Comparison of ENCODE assay signal across 16 cellular contexts in the genomic region with DNA sequence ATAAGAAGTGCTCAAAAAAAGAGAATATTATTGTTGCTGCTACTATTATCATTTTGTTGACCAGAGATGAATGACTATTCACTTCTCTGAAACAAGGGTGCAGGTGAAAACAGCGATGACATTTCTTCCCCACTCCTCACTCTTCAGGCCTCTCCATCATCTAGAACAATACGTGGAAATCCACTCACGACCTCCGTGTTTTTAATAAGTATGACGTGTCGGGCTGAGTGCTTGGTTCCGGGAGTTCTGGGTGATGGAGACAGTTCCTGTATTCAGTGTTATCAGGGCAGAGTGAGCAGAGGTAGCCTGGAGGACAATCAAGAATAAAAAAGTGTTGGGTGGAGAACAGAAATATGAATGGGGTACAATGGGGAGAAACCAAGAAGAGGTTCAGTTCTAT.
"Had no signal": no experiment of that assay in that cellular context is flagged by ENCODE, and none has a peak within 500 bp of the region (broad histone marks: within the 10 kb centered on the region; RNA-seq: fewer than 3 reads in every experiment).

No MANE protein-coding gene starts in this region.

- H3K27me3 Mint-ChIP-seq: activated CD4-positive, alpha-beta memory T cell treated with anti-CD3 and anti-CD28 coated beads for 36 hours; activated CD8-positive, alpha-beta memory T cell treated with anti-CD3 and anti-CD28 coated beads, Interleukin-2, amount 10 ng/mL, durations not matched to agents 7 days and 5 days; T-cell had no signal

- H3K36me3 Mint-ChIP-seq: activated CD4-positive, alpha-beta memory T cell treated with anti-CD3 and anti-CD28 coated beads for 36 hours; T-cell had no signal

- H3K9me3 Mint-ChIP-seq: activated CD4-positive, alpha-beta memory T cell treated with anti-CD3 and anti-CD28 coated beads for 36 hours; activated naive CD4-positive, alpha-beta T cell treated with anti-CD3 and anti-CD28 coated beads, Interleukin-2, amount 10 ng/mL, durations not matched to agents 7 days and 5 days; nephron; T-cell had no signal

- H3K4me1 Mint-ChIP-seq: nephron had no signal

- H3K36me3 ChIP-seq: thyroid gland, WERI-Rb-1 had no signal

- DNase-seq: activated CD4-positive, alpha-beta memory T cell treated with anti-CD3 and anti-CD28 coated beads for 36 hours; activated effector memory CD4-positive, alpha-beta T cell treated with Interleukin-2 at 50 U/mL for 16 hours; activated naive CD4-positive, alpha-beta T cell treated with anti-CD3 and anti-CD28 coated beads, Interleukin-2, amount 10 ng/mL, durations not matched to agents 7 days and 5 days; amygdala; dorsolateral prefrontal cortex; foreskin fibroblast; mesendoderm; occipital lobe; stimulated activated naive CD4-positive, alpha-beta T cell treated with Interleukin-2 at 50 U/mL for 16 hours; T-cell; thyroid gland; WERI-Rb-1 had no signal

- H3K4me3 ChIP-seq: dorsolateral prefrontal cortex, thyroid gland had no signal

- H3K27ac ChIP-seq: dorsolateral prefrontal cortex, epithelial cell of prostate, thyroid gland, WERI-Rb-1 had no signal

- H3K4me1 ChIP-seq: thyroid gland had no signal

- H3K27me3 ChIP-seq: dorsolateral prefrontal cortex, thyroid gland had no signal

- ATAC-seq: SK-N-SH treated with all-trans-retinoic acid at 6 μM for 48 hours, T-cell had no signal

- H3K27ac Mint-ChIP-seq: activated CD4-positive, alpha-beta memory T cell treated with anti-CD3 and anti-CD28 coated beads for 36 hours; activated CD8-positive, alpha-beta memory T cell treated with anti-CD3 and anti-CD28 coated beads, Interleukin-2, amount 10 ng/mL, durations not matched to agents 7 days and 5 days; activated naive CD4-positive, alpha-beta T cell treated with anti-CD3 and anti-CD28 coated beads, Interleukin-2, amount 10 ng/mL, durations not matched to agents 7 days and 5 days; nephron; T-cell had no signal

- H3K4me3 Mint-ChIP-seq: activated CD4-positive, alpha-beta memory T cell treated with anti-CD3 and anti-CD28 coated beads for 36 hours; activated CD8-positive, alpha-beta memory T cell treated with anti-CD3 and anti-CD28 coated beads, Interleukin-2, amount 10 ng/mL, durations not matched to agents 7 days and 5 days; activated naive CD4-positive, alpha-beta T cell treated with anti-CD3 and anti-CD28 coated beads, Interleukin-2, amount 10 ng/mL, durations not matched to agents 7 days and 5 days; nephron; T-cell had no signal

- H3K9me3 ChIP-seq: thyroid gland had no signal
